ENCODE assay signal across 20 cellular contexts in the genomic region with DNA sequence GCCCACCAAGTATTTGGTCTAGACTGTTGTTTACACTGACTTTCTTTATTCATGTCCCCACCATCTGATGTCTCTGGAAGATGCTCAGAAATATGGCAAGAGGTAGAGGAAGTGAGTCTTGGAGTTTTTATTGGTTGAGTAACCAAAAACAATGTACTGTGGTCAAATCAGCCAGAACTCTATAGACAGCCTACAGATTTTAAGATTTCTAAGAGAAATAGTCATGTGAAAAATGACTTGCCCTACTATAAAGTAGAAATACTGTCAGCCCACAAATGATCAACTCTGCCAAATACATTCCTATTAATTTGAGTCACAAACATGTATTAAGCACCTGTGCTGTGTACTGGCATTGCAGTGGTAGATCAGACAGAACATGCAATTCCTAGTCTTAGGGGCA.
DNase-seq lines count a peak whose midpoint lies in the region; ATAC-seq, FAIRE-seq and TF ChIP-seq lines count a peak whose summit lies in the region.
"Had no signal": no experiment of that assay in that cellular context is flagged by ENCODE, and none has a peak within 500 bp of the region (broad histone marks: within the 10 kb centered on the region; RNA-seq: fewer than 3 reads in every experiment).

No MANE protein-coding gene starts in this region.

- CTCF ChIA-PET in GM12878 (lab: Yijun Ruan, JAX): no interaction called here

- intact Hi-C loops in GM12878 (cut with micrococcal nuclease; ENCODE audit: unreplicated experiment): no loop called here

- in situ Hi-C loops in GM12878 (cut with MboI): no loop called here

- no TSS peak for BruUV-seq in GM12878 (replicated peaks; lab: Mats Ljungman, UMichigan)

- DNase-seq in GM04504 (ENCODE audit: low read depth) (peak; percentile 26), GM12878 (ENCODE audit: low read depth, low spot score) (no peak), osteoblast (ENCODE audit: insufficient read length, low spot score, missing footprints) (no peak)
- DNase-seq: activated CD4-positive, CD25-positive, alpha-beta regulatory T cell; activated CD8-positive, alpha-beta T cell treated with anti-CD3 and anti-CD28 coated beads, Interleukin-2, amount 10 ng/mL, durations not matched to agents 7 days and 5 days; activated T-cell treated with anti-CD3 and anti-CD28 coated beads, Interleukin-2, amount 50 U/mL, for 72 hours; endodermal cell; Karpas-422; left colon; naive thymus-derived CD8-positive, alpha-beta T cell; Peyer's patch; posterior cingulate gyrus; stimulated activated CD4-positive, alpha-beta T cell treated with anti-CD3 and anti-CD28 coated beads, Interleukin-2, amount 100 ng/mL, for 48 hours; upper lobe of left lung had no signal

- TF ChIP-seq POLR2A in GM12878 (IDR thresholded peaks at IDR 0.05; ENCODE audit: low read depth, low read length): no peak

- H3K27me3 ChIP-seq in GM12878 (replicated peaks in 1 of 2; ENCODE audit: control insufficient read depth in 2 of 2, insufficient read depth in 2 of 2, low read length in 1 of 2) (no peaks in the 10 kb centered on the region), neural cell (ENCODE audit: insufficient read depth, low read depth, low read length) (no peaks in the 10 kb centered on the region), osteoblast (ENCODE audit: insufficient read depth, low read length) (no peaks in the 10 kb centered on the region)
- H3K27me3 ChIP-seq: Peyer's patch, upper lobe of left lung had no signal

- H3K4me2 ChIP-seq in GM12878 (ENCODE audit: control insufficient read depth, insufficient read depth) (no peak overlapping the region), neural cell (ENCODE audit: low read length) (no peak overlapping the region), osteoblast (ENCODE audit: insufficient read depth, low read length) (no peak overlapping the region)

- H3K4me1 ChIP-seq in GM12878 (ENCODE audit: control insufficient read depth, insufficient read depth, low read length) (no peaks in the 10 kb centered on the region), osteoblast (ENCODE audit: insufficient read depth, low read length) (peaks cover 26% of the 10 kb centered on the region)
- H3K4me1 ChIP-seq: Peyer's patch had no signal

- RAD21 ChIA-PET in GM12878 (lab: Charles Lee; ENCODE audit: unreplicated experiment): no interaction called here

- TF ChIP-seq CTCF in GM12878 (IDR thresholded peaks at IDR 0.05 in 2 of 3, conservative IDR thresholded peaks at IDR 0.05 in 1 of 3; ENCODE audit: control insufficient read depth in 2 of 3, extremely low read depth in 1 of 3, insufficient read depth in 1 of 3, low read depth in 3 of 3, low read length in 3 of 3): no peak
- TF ChIP-seq CTCF in neural cell (IDR thresholded peaks at IDR 0.05; ENCODE audit: poor library complexity, severe bottlenecking): no peak
- TF ChIP-seq CTCF in osteoblast (IDR thresholded peaks at IDR 0.05; ENCODE audit: extremely low read depth, low read depth, low read length): no peak

- ATAC-seq in HG03432 (IDR thresholded peaks at IDR 0.05; ENCODE audit: unreplicated experiment) (peak; percentile 81), GM12878 (peak; percentile 69), HG03342 (IDR thresholded peaks at IDR 0.05; ENCODE audit: unreplicated experiment) (no peak), GM18909 (IDR thresholded peaks at IDR 0.05; ENCODE audit: poor library complexity, unreplicated experiment) (no peak), GM18873 (IDR thresholded peaks at IDR 0.05; ENCODE audit: low FRiP score, unreplicated experiment) (no peak)
- ATAC-seq: activated CD8-positive, alpha-beta T cell treated with anti-CD3 and anti-CD28 coated beads, Interleukin-2, amount 10 ng/mL, durations not matched to agents 7 days and 5 days; activated T-cell treated with anti-CD3 and anti-CD28 coated beads, Interleukin-2, amount 50 U/mL, for 72 hours; left colon; naive thymus-derived CD8-positive, alpha-beta T cell had no signal

- H3K9ac ChIP-seq in GM12878 (ENCODE audit: control insufficient read depth, insufficient read depth, low read length) (no peak overlapping the region), neural cell (ENCODE audit: low read length) (peak overlapping the region; percentile 15)

- TF ChIP-seq EP300 in GM12878 (IDR thresholded peaks at IDR 0.05; ENCODE audit: borderline replicate concordance in 1 of 2, control insufficient read depth in 1 of 2, low read depth in 2 of 2, low read length in 2 of 2) (no peak), neural cell (conservative IDR thresholded peaks at IDR 0.05; ENCODE audit: poor library complexity, severe bottlenecking) (no peak)

- H3K36me3 ChIP-seq in GM12878 (ENCODE audit: control insufficient read depth in 2 of 2, insufficient read depth in 2 of 2, low read length in 1 of 2) (no peaks in the 10 kb centered on the region), neural cell (ENCODE audit: insufficient read depth, low read length) (no peaks in the 10 kb centered on the region), osteoblast (ENCODE audit: insufficient read depth, low read length) (no peaks in the 10 kb centered on the region)
- H3K36me3 ChIP-seq: Peyer's patch, upper lobe of left lung had no signal

- H3K79me2 ChIP-seq in GM12878 (ENCODE audit: control insufficient read depth, insufficient read depth, low read length) (no peaks in the 10 kb centered on the region), neural cell (replicated peaks; ENCODE audit: insufficient read depth, low read length) (no peaks in the 10 kb centered on the region), osteoblast (ENCODE audit: insufficient read depth, low read length) (no peaks in the 10 kb centered on the region)

- H3F3A ChIP-seq in neural cell (ENCODE audit: insufficient read depth, low read length, poor library complexity, severe bottlenecking): no peaks in the 10 kb centered on the region

- H3K9me2 ChIP-seq in neural cell (ENCODE audit: insufficient read depth, low read length): no peaks in the 10 kb centered on the region

- no peak overlapping the region for H3K4me3 ChIP-seq in GM12878
- peak overlapping the region; percentile 22 for H3K4me3 ChIP-seq in neural cell (ENCODE audit: low read length)
- no peak overlapping the region for H3K4me3 ChIP-seq in osteoblast (ENCODE audit: insufficient read depth, low read length)
- H3K4me3 ChIP-seq: Peyer's patch, skin epidermis, upper lobe of left lung had no signal

- H2AFZ ChIP-seq in GM12878 (ENCODE audit: control insufficient read depth, low read depth, low read length): no peak overlapping the region
- no peak overlapping the region for H2AFZ ChIP-seq in neural cell (ENCODE audit: low read depth, low read length)
- no peak overlapping the region for H2AFZ ChIP-seq in osteoblast (ENCODE audit: low read length)

- POLR2A ChIA-PET in GM12878 (lab: Charles Lee): no interaction called here

- FAIRE-seq in GM12878 (lab: Jason Lieb, UNC): no peak

- H3K27ac ChIP-seq in GM12878 (ENCODE audit: control insufficient read depth, insufficient read depth) (no peak overlapping the region), neural cell (ENCODE audit: low read length) (peak overlapping the region; percentile 81), osteoblast (ENCODE audit: low read depth, low read length) (no peak overlapping the region)
- H3K27ac ChIP-seq: Peyer's patch, skin epidermis, upper lobe of left lung had no signal

- SMC1A ChIA-PET in GM12878 (lab: Charles Lee; ENCODE audit: uncharacterized antibody, unreplicated experiment): no interaction called here

- TF ChIP-seq RAD21 in GM12878 (IDR thresholded peaks at IDR 0.05; ENCODE audit: insufficient read depth, low read depth, low read length): no peak
- TF ChIP-seq RAD21 in neural cell (conservative IDR thresholded peaks at IDR 0.05): no peak

- H4K20me1 ChIP-seq in GM12878 (ENCODE audit: control insufficient read depth, insufficient read depth) (no peaks in the 10 kb centered on the region), neural cell (ENCODE audit: insufficient read depth) (no peaks in the 10 kb centered on the region), osteoblast (ENCODE audit: insufficient read depth, low read length) (no peaks in the 10 kb centered on the region)

- H3K9me3 ChIP-seq in GM12878 (replicated peaks; ENCODE audit: control insufficient read depth, insufficient read depth, low read length): no peaks in the 10 kb centered on the region
- H3K9me3 ChIP-seq in neural cell (ENCODE audit: low read length): no peaks in the 10 kb centered on the region
- H3K9me3 ChIP-seq in osteoblast (ENCODE audit: low read depth, low read length): no peaks in the 10 kb centered on the region
- H3K9me3 ChIP-seq: Peyer's patch, upper lobe of left lung had no signal

TF ChIP-seq in GM12878, 131 proteins besides CTCF, POLR2A, EP300 and RAD21 (continues in another document):
- TF ChIP-seq SPI1 (IDR thresholded peaks at IDR 0.05; ENCODE audit: borderline replicate concordance, insufficient read depth, low read depth, low read length): peak; percentile 28; the same call in 1 of the 2 replicates
- no peak for TF ChIP-seq BHLHE40 (IDR thresholded peaks at IDR 0.05; ENCODE audit: borderline replicate concordance in 1 of 2, low read depth in 2 of 2, low read length in 1 of 2)
- TF ChIP-seq TBL1XR1 (IDR thresholded peaks at IDR 0.05; ENCODE audit: low read depth, low read length): no peak
- no peak for TF ChIP-seq NFXL1 (IDR thresholded peaks at IDR 0.05; ENCODE audit: borderline replicate concordance)

TF ChIP-seq in neural cell, 6 proteins besides CTCF, POLR2A, EP300 and RAD21 (continues in another document):
- TF ChIP-seq EZH2 (IDR thresholded peaks at IDR 0.05; ENCODE audit: borderline replicate concordance, insufficient read depth, low read length, poor library complexity, severe bottlenecking): no peak
- no peak for TF ChIP-seq MXI1 (conservative IDR thresholded peaks at IDR 0.05; ENCODE audit: poor library complexity, severe bottlenecking)

Comparison
In these comparisons a context has a peak if more than half of its experiments do, and no peak if none do; other contexts are left out.
1. ATAC-seq: peak in HG03432 (single experiment) and GM12878 (single experiment); none in HG03342 (single experiment), GM18909 (single experiment) and GM18873 (single experiment).